ENCODE assay signal across 8 cellular contexts in the genomic region with DNA sequence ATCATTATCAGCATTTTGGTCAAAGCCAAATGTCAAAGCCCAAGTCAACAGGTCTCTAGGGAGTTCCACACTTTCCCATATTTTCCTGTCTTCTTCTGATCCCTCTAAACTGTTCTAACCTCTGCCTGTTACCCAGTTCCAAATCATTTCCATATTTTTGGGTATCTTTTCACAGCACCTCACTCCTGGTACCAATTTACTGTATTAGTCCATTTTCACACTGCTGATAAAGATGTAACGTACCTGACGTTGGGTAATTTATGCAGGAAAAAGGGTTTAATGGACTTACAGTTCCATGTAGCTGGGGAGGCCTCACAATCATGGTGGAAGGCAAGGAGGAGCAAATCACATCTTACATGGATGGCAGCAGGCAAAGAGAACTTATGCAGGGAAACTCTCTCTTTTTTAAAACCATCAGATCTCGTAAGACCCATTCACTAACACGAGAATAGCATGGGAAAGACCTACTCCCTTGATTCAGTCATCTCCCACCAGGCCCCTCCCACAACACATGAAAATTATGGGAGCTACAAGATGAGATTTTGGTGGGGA.
"Had no signal": no experiment of that assay in that cellular context is flagged by ENCODE, and none has a peak within 500 bp of the region (broad histone marks: within the 10 kb centered on the region; RNA-seq: fewer than 3 reads in every experiment).

No MANE protein-coding gene starts in this region.

- FAIRE-seq: HTR-8/SVneo had no signal

- H3K27ac Mint-ChIP-seq: IgD-negative memory B cell had no signal

- H3K4me1 Mint-ChIP-seq: IgD-negative memory B cell had no signal

- H3K4me1 ChIP-seq: HAP-1 had no signal

- H3K27me3 Mint-ChIP-seq: IgD-negative memory B cell had no signal

- H3K4me3 ChIP-seq: GM23248, HAP-1 had no signal

- H3K36me3 Mint-ChIP-seq: IgD-negative memory B cell had no signal

- H3K4me3 Mint-ChIP-seq: IgD-negative memory B cell had no signal

- ATAC-seq: HCT116 had no signal

- H3K27ac ChIP-seq: GM23248 had no signal

- H2AFZ ChIP-seq: GM23248 had no signal

- DNase-seq: GM23248, GOT3, H7, KG1 had no signal

- H3K9ac ChIP-seq: GM23248 had no signal

- H3K36me3 ChIP-seq: HAP-1 had no signal
